14 cellular contexts compared by ENCODE assay signal in the genomic region with DNA sequence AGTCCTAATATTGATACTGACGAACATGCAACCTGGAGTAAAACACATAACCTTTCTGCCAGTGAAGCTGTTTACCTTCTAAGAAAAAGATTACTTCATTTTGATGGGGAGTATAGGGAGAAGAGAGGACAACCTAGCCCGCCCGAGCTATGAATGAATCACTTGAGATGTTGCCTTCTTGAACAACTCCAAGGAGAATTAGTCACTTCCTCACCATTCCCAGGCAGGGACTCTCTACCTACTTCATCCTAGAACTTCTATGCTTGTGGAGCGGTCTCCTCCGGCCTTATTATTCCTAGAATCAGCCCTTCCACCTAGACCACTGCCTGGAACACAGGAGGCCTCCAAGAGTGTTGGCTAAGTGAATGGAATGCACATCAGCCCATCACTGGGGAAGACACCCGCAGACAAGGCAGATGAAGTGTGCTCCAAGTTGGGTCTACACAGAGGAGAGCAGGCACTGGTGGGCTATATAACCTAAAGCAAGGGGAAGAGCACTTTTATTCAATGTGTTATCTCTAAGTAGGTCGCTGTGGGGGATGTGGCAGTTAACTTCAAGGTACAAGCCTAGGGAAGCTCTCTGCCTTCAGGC. TPM values are rescaled to one million over a fixed set of nuclear protein-coding genes. Genes with fewer than 3 reads are reported as not detected.
A peak's percentile ranks its signal among the peaks of the same experiment; 100 is the strongest.
DNase-seq lines count a peak whose midpoint lies in the region; ATAC-seq, FAIRE-seq and TF ChIP-seq lines count a peak whose summit lies in the region.
"Had no signal": no experiment of that assay in that cellular context is flagged by ENCODE, and none has a peak within 500 bp of the region (broad histone marks: within the 10 kb centered on the region; RNA-seq: fewer than 3 reads in every experiment).

No MANE protein-coding gene starts in this region.

- intact Hi-C loops in endothelial cell of umbilical vein (cut with micrococcal nuclease): loop anchor here (1.0 kb wide), 1 partner anchor 57 kb away; the partner anchor contains the start of gene STK39
- intact Hi-C loops in natural killer cell (cut with micrococcal nuclease): no loop called here

- H3K4me1 Mint-ChIP-seq in natural killer cell: peaks cover 88 to 93% of the 10 kb centered on the region in 2 donors
- peaks cover 57 to 86% (median 80%) of the 10 kb centered on the region in 3 donors for H3K4me1 Mint-ChIP-seq in T-cell

- peak; percentile 17 for DNase-seq in COLO829 (ENCODE audit: low spot score)
- peak; percentile 78 for DNase-seq in NCI-H226
- DNase-seq in endothelial cell of umbilical vein (ENCODE audit: low read depth, low spot score): peak; percentile 53
- no peak for DNase-seq in natural killer cell
- DNase-seq in COR-L47 (lab: John Stamatoyannopoulos, UW): no peak
- no peak for DNase-seq in activated effector memory CD4-positive, alpha-beta T cell treated with anti-CD3 and anti-CD28 coated beads, Interleukin-2, amount 50 U/mL, for 16 hours
- no peak for DNase-seq in T-cell
- DNase-seq: aorta; left cardiac atrium; occipital lobe; stimulated activated CD4-positive, alpha-beta T cell treated with anti-CD3 and anti-CD28 coated beads, Interleukin-4, amount 100 ng/mL, for 24 hours; stimulated activated naive CD8-positive, alpha-beta T cell treated with anti-CD3 and anti-CD28 coated beads, Interleukin-15, amount 100 ng/mL, for 72 hours had no signal

- TF ChIP-seq POLR2A in endothelial cell of umbilical vein (IDR thresholded peaks at IDR 0.05; ENCODE audit: low read depth, low read length): no peak

- H3K27me3 Mint-ChIP-seq in natural killer cell (ENCODE audit: low read depth in 2 of 2) (no peaks in the 10 kb centered on the region), T-cell (no peaks in the 10 kb centered on the region)
- H3K27me3 Mint-ChIP-seq: stimulated activated naive CD8-positive, alpha-beta T cell treated with anti-CD3 and anti-CD28 coated beads, Interleukin-15, amount 100 ng/mL, for 72 hours had no signal

- no peak for ATAC-seq in natural killer cell
- ATAC-seq in T-cell (replicated peaks in 1 of 4): no peak
- ATAC-seq in GM21390 (IDR thresholded peaks at IDR 0.05; ENCODE audit: unreplicated experiment): no peak
- ATAC-seq: stimulated activated naive CD8-positive, alpha-beta T cell treated with anti-CD3 and anti-CD28 coated beads, Interleukin-15, amount 100 ng/mL, for 72 hours had no signal

- TF ChIP-seq CTCF in endothelial cell of umbilical vein (IDR thresholded peaks at IDR 0.05; ENCODE audit: extremely low read depth in 1 of 2, insufficient read depth in 1 of 2, low read depth in 1 of 2, low read length in 2 of 2) (no peak), natural killer cell (IDR thresholded peaks at IDR 0.05) (no peak)

- peak overlapping the region; percentile 35 for H3K4me2 ChIP-seq in endothelial cell of umbilical vein (ENCODE audit: insufficient read depth, low read length)

- H3K9me3 ChIP-seq in endothelial cell of umbilical vein (replicated peaks; ENCODE audit: control insufficient read depth, insufficient read depth, low read length): no peaks in the 10 kb centered on the region
- H3K9me3 ChIP-seq: HAP-1 had no signal

- H2AFZ ChIP-seq in endothelial cell of umbilical vein (ENCODE audit: low read depth, low read length): no peak overlapping the region

- no peak overlapping the region for H3K4me3 ChIP-seq in endothelial cell of umbilical vein (replicated peaks in 1 of 3; ENCODE audit: insufficient read depth in 1 of 3, low read depth in 1 of 3, low read length in 3 of 3)
- H3K4me3 ChIP-seq: HAP-1 had no signal

- peak; percentile 94 for FAIRE-seq in endothelial cell of umbilical vein (lab: Jason Lieb, UNC)

- dilution Hi-C loops in endothelial cell of umbilical vein (cut with MboI; ENCODE audit: extremely low pct_ligation_motif_present, low sequenced_read_pairs): no loop called here

- H3K9me1 ChIP-seq in endothelial cell of umbilical vein (replicated peaks; ENCODE audit: control insufficient read depth, extremely low read depth, insufficient read depth, low read length): no peaks in the 10 kb centered on the region

- peak overlapping the region; percentile 9 for H3K4me3 Mint-ChIP-seq in natural killer cell
- H3K4me3 Mint-ChIP-seq in T-cell: no peak overlapping the region
- H3K4me3 Mint-ChIP-seq: stimulated activated naive CD8-positive, alpha-beta T cell treated with anti-CD3 and anti-CD28 coated beads, Interleukin-15, amount 100 ng/mL, for 72 hours had no signal

- no peaks in the 10 kb centered on the region for H3K27me3 ChIP-seq in endothelial cell of umbilical vein (ENCODE audit: control insufficient read depth in 2 of 2, insufficient read depth in 2 of 2, low read length in 2 of 2)

- H3K79me2 ChIP-seq in endothelial cell of umbilical vein (ENCODE audit: control insufficient read depth, insufficient read depth, low read length): peaks cover 9% of the 10 kb centered on the region

- no peak overlapping the region for H3K9ac ChIP-seq in endothelial cell of umbilical vein (replicated peaks; ENCODE audit: extremely low read depth, insufficient read depth, low read length)

- POLR2A ChIA-PET in endothelial cell of umbilical vein (lab: Charles Lee): no interaction called here
- POLR2A ChIA-PET in T-cell (lab: Charles Lee): no interaction called here

- H3K4me1 ChIP-seq in endothelial cell of umbilical vein (ENCODE audit: control insufficient read depth, extremely low read depth, insufficient read depth, low read length): peaks cover 36% of the 10 kb centered on the region

- no peaks in the 10 kb centered on the region for H3K36me3 ChIP-seq in endothelial cell of umbilical vein (ENCODE audit: control insufficient read depth in 2 of 2, extremely low read depth in 1 of 2, insufficient read depth in 2 of 2, low read length in 2 of 2)
- H3K36me3 ChIP-seq: HAP-1 had no signal

- no peak overlapping the region for H3K27ac ChIP-seq in endothelial cell of umbilical vein (ENCODE audit: insufficient read depth, low read depth, low read length)

- CTCF ChIA-PET in endothelial cell of umbilical vein (lab: Charles Lee) (interaction anchor here (1.2 kb wide), 1 partner anchor 12 kb away, joined by 3 read pairs; no protein-coding TSS in a partner anchor), T-cell (lab: Charles Lee) (interaction anchor here in 1 of 2 donors (0.9 kb wide), 1 partner anchor 11 kb away, joined by 3 read pairs; no protein-coding TSS in a partner anchor)

- H3K9me3 Mint-ChIP-seq in natural killer cell: no peaks in the 10 kb centered on the region
- no peaks in the 10 kb centered on the region for H3K9me3 Mint-ChIP-seq in T-cell
- H3K9me3 Mint-ChIP-seq: stimulated activated naive CD8-positive, alpha-beta T cell treated with anti-CD3 and anti-CD28 coated beads, Interleukin-15, amount 100 ng/mL, for 72 hours had no signal

- H3K27ac Mint-ChIP-seq in natural killer cell (peak overlapping the region; percentile 77 to 79), T-cell (no peak overlapping the region)
- H3K27ac Mint-ChIP-seq: stimulated activated naive CD8-positive, alpha-beta T cell treated with anti-CD3 and anti-CD28 coated beads, Interleukin-15, amount 100 ng/mL, for 72 hours had no signal

- no TSS peak for BruUV-seq in endothelial cell of umbilical vein (replicated peaks; lab: Mats Ljungman, UMichigan)

- H3K36me3 Mint-ChIP-seq in natural killer cell (no peaks in the 10 kb centered on the region), T-cell (peaks cover 8% of the 10 kb centered on the region)

- H4K20me1 ChIP-seq in endothelial cell of umbilical vein (replicated peaks; ENCODE audit: control insufficient read depth, extremely low read depth, insufficient read depth, low read length): no peaks in the 10 kb centered on the region

TF ChIP-seq in endothelial cell of umbilical vein, 7 proteins besides CTCF, POLR2A, EP300 and RAD21:
- TF ChIP-seq JUN (IDR thresholded peaks at IDR 0.05; ENCODE audit: borderline replicate concordance, insufficient read depth, insufficient read length, low read depth) (peak; percentile 61), MYC (IDR thresholded peaks at IDR 0.05; ENCODE audit: low read depth, low read length) (no peak), EZH2 (IDR thresholded peaks at IDR 0.05; ENCODE audit: borderline replicate concordance, low read depth, low read length, severe bottlenecking) (no peak), FOS (IDR thresholded peaks at IDR 0.05; ENCODE audit: borderline replicate concordance, insufficient read depth, low read length) (peak; percentile 83), MAX (IDR thresholded peaks at IDR 0.05; ENCODE audit: insufficient read depth, insufficient read length) (no peak), GATA2 (IDR thresholded peaks at IDR 0.05; ENCODE audit: insufficient read depth, insufficient read length, low read depth, low read length) (no peak), POLR2AphosphoS5 (IDR thresholded peaks at IDR 0.05; ENCODE audit: insufficient read depth, low read depth, low read length) (peak; percentile 44)

RNA-seq across cellular contexts. Expression of gene STK39, which starts 57.5 kb away (rescaled TPM):
- 13.1 and 16.2 TPM in 2 replicates for total RNA-seq in endothelial cell of umbilical vein
- polyA plus RNA-seq in endothelial cell of umbilical vein: 4.1 and 4.6 TPM in 2 replicates
- polyA plus RNA-seq in endothelial cell of umbilical vein (2011; cell fraction: cytosol; rRNA removed): 5.4 and 5.7 TPM in 2 replicates
- 4.1 and 8.3 TPM in 2 replicates for polyA plus RNA-seq in endothelial cell of umbilical vein (2011; cell fraction: nucleus; rRNA removed)
- 12.3 and 16.2 TPM in 2 replicates for polyA plus RNA-seq in endothelial cell of umbilical vein (2012)
- 4.2 and 5.2 TPM in 2 replicates for polyA minus RNA-seq in endothelial cell of umbilical vein
- 2.8 TPM for polyA minus RNA-seq in endothelial cell of umbilical vein (2011; cell fraction: cytosol; rRNA and poly(A)+ RNA removed)
- 7.3 and 11.8 TPM in 2 replicates for polyA minus RNA-seq in endothelial cell of umbilical vein (2011; cell fraction: nucleus; rRNA and poly(A)+ RNA removed)
- total RNA-seq in natural killer cell: 10 to 100 TPM; 53.3 to 79.3 (median 66.6) TPM
- 10 to 100 TPM; 15.4 to 25.8 (median 21.0) TPM for total RNA-seq in T-cell

Comparison
In these comparisons a context has a peak if more than half of its experiments do, and no peak if none do; other contexts are left out.
1. DNase-seq: peak in COLO829 (single experiment), NCI-H226 (single experiment) and endothelial cell of umbilical vein (single experiment); none in natural killer cell (single experiment), COR-L47 (single experiment), activated effector memory CD4-positive, alpha-beta T cell treated with anti-CD3 and anti-CD28 coated beads, Interleukin-2, amount 50 U/mL, for 16 hours (single experiment) and T-cell (0 of 34).
2. H3K27ac Mint-ChIP-seq: peak in natural killer cell (2 of 2); none in T-cell (0 of 2).